8 cellular contexts compared by ENCODE assay signal in genomic region chr5:123422433-123423277, GRCh38. TPM values are rescaled to one million over a fixed set of nuclear protein-coding genes. Genes with fewer than 3 reads are reported as not detected.
DNase-seq lines count a peak whose midpoint lies in the region; ATAC-seq and TF ChIP-seq lines count a peak whose summit lies in the region.

No MANE protein-coding gene starts in this region.

- DNase-seq in left lobe of liver (ENCODE audit: low spot score), result no peak
- DNase-seq in superior temporal gyrus (ENCODE audit: extremely low spot score), result peak; percentile 64
- no peak for DNase-seq in NCI-H226

- peak overlapping the region; percentile 81 for H3K27ac ChIP-seq in C4-2B
- H3K27ac ChIP-seq in OCI-LY1 (ENCODE audit: low read depth, low read length, poor library complexity, severe bottlenecking), result peak overlapping the region; percentile 30
- peak overlapping the region; percentile 71 for H3K27ac ChIP-seq in cingulate gyrus (ENCODE audit: low read depth, low read length)

- peak; percentile 30 for ATAC-seq in GM18511 (IDR thresholded peaks at IDR 0.05; ENCODE audit: unreplicated experiment)
- ATAC-seq in HG03039 (IDR thresholded peaks at IDR 0.05; ENCODE audit: unreplicated experiment), result peak; percentile 9
- ATAC-seq in left lobe of liver, result peak; percentile 45

- TF ChIP-seq CTCF in C4-2B (conservative IDR thresholded peaks at IDR 0.05) (no peak), OCI-LY1 (IDR thresholded peaks at IDR 0.05; ENCODE audit: low read length) (no peak)

- H2AFZ ChIP-seq in OCI-LY1 (ENCODE audit: low read length), result 0 out of 2 replicates have a peak overlapping the region, but pooled peaks have one; percentile 51

- peaks cover 30% of the 10 kb centered on the region for H3K79me2 ChIP-seq in OCI-LY1 (ENCODE audit: insufficient read depth, low read length)

- H3K27me3 ChIP-seq in OCI-LY1 (ENCODE audit: insufficient read depth, low read length), result no peaks in the 10 kb centered on the region

- peak overlapping the region; percentile 95 for H3K4me3 ChIP-seq in OCI-LY1 (ENCODE audit: low read depth, low read length, poor library complexity, severe bottlenecking)

- H3K4me2 ChIP-seq in OCI-LY1 (ENCODE audit: low read length), result peak overlapping the region; percentile 97

- peak overlapping the region; percentile 96 for H3K9ac ChIP-seq in OCI-LY1 (ENCODE audit: low read length)

- H3K36me3 ChIP-seq in OCI-LY1 (ENCODE audit: insufficient read depth, low read length), result peaks cover 11% of the 10 kb centered on the region

- H3K4me1 ChIP-seq in OCI-LY1 (ENCODE audit: insufficient read depth, low read length, severe bottlenecking), result peaks cover 34% of the 10 kb centered on the region

- no peaks in the 10 kb centered on the region for H4K20me1 ChIP-seq in OCI-LY1 (ENCODE audit: insufficient read depth, low read length)

- no peaks in the 10 kb centered on the region for H3F3A ChIP-seq in OCI-LY1 (ENCODE audit: insufficient read depth, low read length)

- H3K9me2 ChIP-seq in OCI-LY1 (ENCODE audit: low read depth, low read length), result no peaks in the 10 kb centered on the region

- H3K9me3 ChIP-seq in OCI-LY1 (ENCODE audit: low read length), result no peaks in the 10 kb centered on the region

RNA-seq across cellular contexts. Expression of gene CEP120, which starts 0.5 kb away (rescaled TPM):
- total RNA-seq in left lobe of liver, result 11.6 TPM

Comparison
In these comparisons a context has a peak if more than half of its experiments do, and no peak if none do; other contexts are left out.
1. H3K27ac ChIP-seq: peak in every context shown above with its lines; median percentile 81 in C4-2B; 71 in cingulate gyrus; 30 in OCI-LY1.